In the genomic region with DNA sequence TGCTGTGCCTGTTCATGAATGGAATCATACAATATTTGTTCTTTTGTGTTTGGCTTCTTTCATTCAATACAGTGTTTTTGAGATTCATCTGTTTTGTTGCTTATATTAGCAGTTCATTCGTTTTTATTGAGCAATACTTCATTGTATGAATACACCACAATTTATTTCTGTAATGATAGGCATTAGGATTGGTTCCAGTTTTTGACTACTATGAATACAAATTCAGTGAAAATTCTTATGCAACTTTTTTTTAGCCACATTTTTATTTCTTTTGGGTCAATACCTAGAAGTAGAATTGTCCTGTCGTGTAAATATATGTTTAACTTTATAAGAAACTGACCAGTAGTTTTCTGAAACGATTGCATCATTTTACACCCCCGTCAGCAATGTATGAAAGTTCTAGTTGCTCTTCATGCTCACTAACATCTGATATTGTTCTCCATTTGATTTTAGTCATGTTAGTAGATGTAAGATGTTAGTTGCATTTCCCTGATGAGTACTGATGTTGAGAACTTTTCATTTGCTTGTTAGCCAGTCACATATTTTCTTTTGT, we compare ENCODE assay signal across 3 cellular contexts.
TF ChIP-seq lines count a peak whose summit lies in the region.

No MANE protein-coding gene starts in this region.

TF ChIP-seq in A549, 52 proteins besides CTCF, POLR2A, EP300 and RAD21 (continued from another document):
- TF ChIP-seq, protein P1, sequence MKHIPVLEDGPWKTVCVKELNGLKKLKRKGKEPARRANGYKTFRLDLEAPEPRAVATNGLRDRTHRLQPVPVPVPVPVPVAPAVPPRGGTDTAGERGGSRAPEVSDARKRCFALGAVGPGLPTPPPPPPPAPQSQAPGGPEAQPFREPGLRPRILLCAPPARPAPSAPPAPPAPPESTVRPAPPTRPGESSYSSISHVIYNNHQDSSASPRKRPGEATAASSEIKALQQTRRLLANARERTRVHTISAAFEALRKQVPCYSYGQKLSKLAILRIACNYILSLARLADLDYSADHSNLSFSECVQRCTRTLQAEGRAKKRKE (CRISPR knock-in tag; IDR thresholded peaks at IDR 0.05; ENCODE audit: low read depth) = no peak
- TF ChIP-seq HOXB13 (CRISPR knock-in tag; IDR thresholded peaks at IDR 0.05; ENCODE audit: low read depth) (no peak), SMC3 (IDR thresholded peaks at IDR 0.05) (no peak), PHF8 (IDR thresholded peaks at IDR 0.05; ENCODE audit: borderline replicate concordance, low read depth) (no peak), CBX2 (IDR thresholded peaks at IDR 0.05; ENCODE audit: borderline replicate concordance, low read depth) (no peak), RFX5 (IDR thresholded peaks at IDR 0.05) (no peak), HDAC2 (IDR thresholded peaks at IDR 0.05) (no peak), CHD4 (IDR thresholded peaks at IDR 0.05; ENCODE audit: borderline replicate concordance) (no peak), NR3C1 (IDR thresholded peaks at IDR 0.05) (no peak), TFCP2L1 (CRISPR knock-in tag; IDR thresholded peaks at IDR 0.05) (no peak), MAFK (IDR thresholded peaks at IDR 0.05; ENCODE audit: partially characterized antibody) (no peak), EHF (CRISPR knock-in tag; IDR thresholded peaks at IDR 0.05) (no peak), FOXS1 (CRISPR knock-in tag; IDR thresholded peaks at IDR 0.05) (no peak), CEBPB (IDR thresholded peaks at IDR 0.05) (no peak), NPAS2 (CRISPR knock-in tag; IDR thresholded peaks at IDR 0.05; ENCODE audit: borderline replicate concordance) (no peak), ZC3H11A (IDR thresholded peaks at IDR 0.05) (no peak)
- TF ChIP-seq, protein P2, sequence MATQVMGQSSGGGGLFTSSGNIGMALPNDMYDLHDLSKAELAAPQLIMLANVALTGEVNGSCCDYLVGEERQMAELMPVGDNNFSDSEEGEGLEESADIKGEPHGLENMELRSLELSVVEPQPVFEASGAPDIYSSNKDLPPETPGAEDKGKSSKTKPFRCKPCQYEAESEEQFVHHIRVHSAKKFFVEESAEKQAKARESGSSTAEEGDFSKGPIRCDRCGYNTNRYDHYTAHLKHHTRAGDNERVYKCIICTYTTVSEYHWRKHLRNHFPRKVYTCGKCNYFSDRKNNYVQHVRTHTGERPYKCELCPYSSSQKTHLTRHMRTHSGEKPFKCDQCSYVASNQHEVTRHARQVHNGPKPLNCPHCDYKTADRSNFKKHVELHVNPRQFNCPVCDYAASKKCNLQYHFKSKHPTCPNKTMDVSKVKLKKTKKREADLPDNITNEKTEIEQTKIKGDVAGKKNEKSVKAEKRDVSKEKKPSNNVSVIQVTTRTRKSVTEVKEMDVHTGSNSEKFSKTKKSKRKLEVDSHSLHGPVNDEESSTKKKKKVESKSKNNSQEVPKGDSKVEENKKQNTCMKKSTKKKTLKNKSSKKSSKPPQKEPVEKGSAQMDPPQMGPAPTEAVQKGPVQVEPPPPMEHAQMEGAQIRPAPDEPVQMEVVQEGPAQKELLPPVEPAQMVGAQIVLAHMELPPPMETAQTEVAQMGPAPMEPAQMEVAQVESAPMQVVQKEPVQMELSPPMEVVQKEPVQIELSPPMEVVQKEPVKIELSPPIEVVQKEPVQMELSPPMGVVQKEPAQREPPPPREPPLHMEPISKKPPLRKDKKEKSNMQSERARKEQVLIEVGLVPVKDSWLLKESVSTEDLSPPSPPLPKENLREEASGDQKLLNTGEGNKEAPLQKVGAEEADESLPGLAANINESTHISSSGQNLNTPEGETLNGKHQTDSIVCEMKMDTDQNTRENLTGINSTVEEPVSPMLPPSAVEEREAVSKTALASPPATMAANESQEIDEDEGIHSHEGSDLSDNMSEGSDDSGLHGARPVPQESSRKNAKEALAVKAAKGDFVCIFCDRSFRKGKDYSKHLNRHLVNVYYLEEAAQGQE (IDR thresholded peaks at IDR 0.05) = no peak

TF ChIP-seq in IMR-90, 13 proteins besides CTCF, POLR2A, EP300 and RAD21 (continued from another document):
- TF ChIP-seq, protein P3, sequence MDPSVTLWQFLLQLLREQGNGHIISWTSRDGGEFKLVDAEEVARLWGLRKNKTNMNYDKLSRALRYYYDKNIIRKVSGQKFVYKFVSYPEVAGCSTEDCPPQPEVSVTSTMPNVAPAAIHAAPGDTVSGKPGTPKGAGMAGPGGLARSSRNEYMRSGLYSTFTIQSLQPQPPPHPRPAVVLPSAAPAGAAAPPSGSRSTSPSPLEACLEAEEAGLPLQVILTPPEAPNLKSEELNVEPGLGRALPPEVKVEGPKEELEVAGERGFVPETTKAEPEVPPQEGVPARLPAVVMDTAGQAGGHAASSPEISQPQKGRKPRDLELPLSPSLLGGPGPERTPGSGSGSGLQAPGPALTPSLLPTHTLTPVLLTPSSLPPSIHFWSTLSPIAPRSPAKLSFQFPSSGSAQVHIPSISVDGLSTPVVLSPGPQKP (IDR thresholded peaks at IDR 0.05; ENCODE audit: borderline replicate concordance, low read depth, low read length) = no peak
- TF ChIP-seq CHD1 (IDR thresholded peaks at IDR 0.05; ENCODE audit: low read depth, low read length) (no peak), CEBPB (IDR thresholded peaks at IDR 0.05; ENCODE audit: low read depth, low read length) (peak; percentile 13)

TF ChIP-seq in K562, 482 proteins besides CTCF, POLR2A, EP300 and RAD21 (continued from another document):
- TF ChIP-seq CEBPB (tag; IDR thresholded peaks at IDR 0.05) = peak; percentile 43; the same call in 1 of the 2 replicates
- TF ChIP-seq, protein P4, sequence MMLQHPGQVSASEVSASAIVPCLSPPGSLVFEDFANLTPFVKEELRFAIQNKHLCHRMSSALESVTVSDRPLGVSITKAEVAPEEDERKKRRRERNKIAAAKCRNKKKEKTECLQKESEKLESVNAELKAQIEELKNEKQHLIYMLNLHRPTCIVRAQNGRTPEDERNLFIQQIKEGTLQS (IDR thresholded peaks at IDR 0.05) = peak; percentile 66
- TF ChIP-seq, protein P4 (CRISPR knock-in tag; conservative IDR thresholded peaks at IDR 0.05) = no peak
